ENCODE assay signal across 13 cellular contexts in the genomic region with DNA sequence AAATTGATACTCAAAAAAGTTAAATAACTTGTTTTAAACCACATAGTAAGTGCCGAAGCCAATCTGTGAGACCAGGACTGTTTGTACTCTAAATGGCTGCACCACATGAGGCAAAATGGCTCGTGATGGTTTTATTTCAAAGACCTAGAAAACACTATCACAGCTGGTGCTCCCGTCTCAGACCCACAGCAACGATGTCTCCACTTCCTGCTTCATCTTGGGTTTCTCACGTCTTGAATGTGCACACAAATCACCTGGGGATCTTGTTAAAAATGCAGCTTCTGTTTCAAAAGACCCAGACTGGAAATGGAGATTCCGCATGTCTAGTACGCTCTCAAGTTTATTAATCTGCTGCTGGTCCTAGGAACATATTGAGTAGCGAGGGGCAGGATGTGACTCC. TPM values are rescaled to one million over a fixed set of nuclear protein-coding genes. Genes with fewer than 3 reads are reported as not detected.
DNase-seq lines count a peak whose midpoint lies in the region; ATAC-seq and TF ChIP-seq lines count a peak whose summit lies in the region.
"Had no signal": no experiment of that assay in that cellular context is flagged by ENCODE, and none has a peak within 500 bp of the region (broad histone marks: within the 10 kb centered on the region; RNA-seq: fewer than 3 reads in every experiment).

No MANE protein-coding gene starts in this region.

- 0 out of 2 replicates have a peak overlapping the region, but pooled peaks have one; percentile 12 for H2AFZ ChIP-seq in PC-3 (ENCODE audit: low read length)

- H3F3A ChIP-seq in PC-3 (ENCODE audit: low read length, unreplicated experiment): no peaks in the 10 kb centered on the region

- peak overlapping the region; percentile 98 to 100 (median 99) for H3K27ac Mint-ChIP-seq in CD4-positive, alpha-beta memory T cell
- peak overlapping the region; percentile 98 for H3K27ac Mint-ChIP-seq in activated T-helper 1 cell treated with anti-CD3 and anti-CD28 coated beads, Interleukin-12 subunit alpha, Interleukin-12 subunit beta, Interleukin-2, Interleukin-4 antibody, amounts not matched to agents 30 ng/mL and 10 ng/mL and 1 ng/mL, durations not matched to agents 14 hours and 24 hours and 36 hours

- CTCF ChIA-PET in CD4-positive, alpha-beta memory T cell (lab: Charles Lee; ENCODE audit: partially characterized antibody): interaction anchor here (1.5 to 3.9 kb wide), 3 partner anchors 10 to 107 kb away, joined by 3 to 44 read pairs (median 18); no protein-coding TSS in a partner anchor
- CTCF ChIA-PET in PC-3 (lab: Charles Lee): no interaction called here

- H3K9ac ChIP-seq in PC-3 (ENCODE audit: low read length): no peak overlapping the region

- no peaks in the 10 kb centered on the region for H3K9me3 ChIP-seq in CD4-positive, alpha-beta memory T cell (ENCODE audit: control insufficient read depth in 1 of 2, low read length in 2 of 2)
- no peaks in the 10 kb centered on the region for H3K9me3 ChIP-seq in PC-3 (ENCODE audit: low read length)
- no peaks in the 10 kb centered on the region for H3K9me3 ChIP-seq in mononuclear cell (ENCODE audit: low read depth, low read length)
- H3K9me3 ChIP-seq: neutrophil had no signal

- no peaks in the 10 kb centered on the region for H3K79me2 ChIP-seq in PC-3 (ENCODE audit: low read length)

- TF ChIP-seq CTCF in PC-3 (conservative IDR thresholded peaks at IDR 0.05; ENCODE audit: low read depth, low read length) (no peak), GM10266 (IDR thresholded peaks at IDR 0.05; ENCODE audit: control insufficient read depth, insufficient read depth, low read depth, missing control alignments) (no peak)

- BruUV-seq in PC-3 (replicated peaks; lab: Mats Ljungman, UMichigan): no TSS peak

- peaks cover 76% of the 10 kb centered on the region for H3K4me1 ChIP-seq in CD4-positive, alpha-beta memory T cell (ENCODE audit: insufficient read depth, low read length)
- H3K4me1 ChIP-seq in PC-3 (ENCODE audit: insufficient read depth, low read length): no peaks in the 10 kb centered on the region
- H3K4me1 ChIP-seq in mononuclear cell (ENCODE audit: insufficient read depth, low read length): peaks cover 38% of the 10 kb centered on the region

- POLR2A ChIA-PET in CD4-positive, alpha-beta memory T cell (lab: Charles Lee; ENCODE audit: partially characterized antibody): interaction anchor here (0.6 to 5.8 kb wide), 15 partner anchors 10 to 137 kb away, joined by 3 to 45 read pairs (median 5); a partner anchor contains a TSS
- POLR2A ChIA-PET in PC-3 (lab: Charles Lee; ENCODE audit: unreplicated experiment): interaction anchor here (0.7 kb wide), 1 partner anchor 10 kb away, joined by 6 read pairs; no protein-coding TSS in a partner anchor

- no peaks in the 10 kb centered on the region for H3K9me2 ChIP-seq in PC-3 (replicated peaks; ENCODE audit: low read length)

- H3K27me3 Mint-ChIP-seq in CD4-positive, alpha-beta memory T cell: no peaks in the 10 kb centered on the region
- H3K27me3 Mint-ChIP-seq in activated T-helper 1 cell treated with anti-CD3 and anti-CD28 coated beads, Interleukin-12 subunit alpha, Interleukin-12 subunit beta, Interleukin-2, Interleukin-4 antibody, amounts not matched to agents 30 ng/mL and 10 ng/mL and 1 ng/mL, durations not matched to agents 14 hours and 24 hours and 36 hours (ENCODE audit: insufficient read depth): no peaks in the 10 kb centered on the region

- H3K4me3 Mint-ChIP-seq in CD4-positive, alpha-beta memory T cell: peak overlapping the region; percentile 99 to 100 (median 100)
- peak overlapping the region; percentile 99 for H3K4me3 Mint-ChIP-seq in activated T-helper 1 cell treated with anti-CD3 and anti-CD28 coated beads, Interleukin-12 subunit alpha, Interleukin-12 subunit beta, Interleukin-2, Interleukin-4 antibody, amounts not matched to agents 30 ng/mL and 10 ng/mL and 1 ng/mL, durations not matched to agents 14 hours and 24 hours and 36 hours

- H3K4me3 ChIP-seq in CD4-positive, alpha-beta memory T cell (ENCODE audit: low read length in 2 of 2): peak overlapping the region; percentile 96 to 97
- H3K4me3 ChIP-seq in PC-3 (ENCODE audit: low read length) (no peak overlapping the region), mononuclear cell (ENCODE audit: low read length) (peak overlapping the region; percentile 46)

- H3K4me1 Mint-ChIP-seq in CD4-positive, alpha-beta memory T cell: peaks cover 52 to 96% (median 73%) of the 10 kb centered on the region in 4 donors
- peaks cover 64% of the 10 kb centered on the region for H3K4me1 Mint-ChIP-seq in activated T-helper 1 cell treated with anti-CD3 and anti-CD28 coated beads, Interleukin-12 subunit alpha, Interleukin-12 subunit beta, Interleukin-2, Interleukin-4 antibody, amounts not matched to agents 30 ng/mL and 10 ng/mL and 1 ng/mL, durations not matched to agents 14 hours and 24 hours and 36 hours (ENCODE audit: low read depth)

- no peak overlapping the region for H3K4me2 ChIP-seq in PC-3 (ENCODE audit: low read length)

- H3K27me3 ChIP-seq in CD4-positive, alpha-beta memory T cell (ENCODE audit: insufficient read depth, low read length): no peaks in the 10 kb centered on the region
- peaks cover 25% of the 10 kb centered on the region for H3K27me3 ChIP-seq in PC-3 (ENCODE audit: low read length)
- H3K27me3 ChIP-seq in mononuclear cell (ENCODE audit: insufficient read depth, low read length): no peaks in the 10 kb centered on the region
- H3K27me3 ChIP-seq: neutrophil had no signal

- peak; percentile 68 to 78 (median 70) for DNase-seq in CD4-positive, alpha-beta memory T cell
- DNase-seq in PC-3: no peak
- peak; percentile 38 for DNase-seq in activated T-helper 1 cell treated with anti-CD3 and anti-CD28 coated beads, Interleukin-12 subunit alpha, Interleukin-12 subunit beta, Interleukin-2, Interleukin-4 antibody, amounts not matched to agents 30 ng/mL and 10 ng/mL and 1 ng/mL, durations not matched to agents 14 hours and 24 hours and 36 hours (ENCODE audit: low spot score)
- DNase-seq in GM10266 (ENCODE audit: extremely low spot score): no peak
- DNase-seq in SIG-M5 treated with dmso at 0.1 percent for 504 hours (lab: John Stamatoyannopoulos, UW; ENCODE audit: unreplicated experiment): no peak
- no peak for DNase-seq in NCI-H187 treated with DMSO at 0.1 percent for 48 hours (lab: John Stamatoyannopoulos, UW)
- DNase-seq: stimulated activated CD8-positive, alpha-beta memory T cell treated with anti-CD3 and anti-CD28 coated beads, Interleukin-4, amount 100 ng/mL, for 48 hours had no signal

- intact Hi-C loops in CD4-positive, alpha-beta memory T cell (cut with micrococcal nuclease): loop anchor here (1.0 to 5.0 kb wide), 4 partner anchors 9 to 132 kb away; a partner anchor contains a TSS
- intact Hi-C loops in PC-3 (cut with micrococcal nuclease): no loop called here
- intact Hi-C loops in activated T-helper 1 cell treated with anti-CD3 and anti-CD28 coated beads, Interleukin-12 subunit alpha, Interleukin-12 subunit beta, Interleukin-2, Interleukin-4 antibody, amounts not matched to agents 30 ng/mL and 10 ng/mL and 1 ng/mL, durations not matched to agents 14 hours and 24 hours and 36 hours (cut with micrococcal nuclease): loop anchor here (1.0 to 5.0 kb wide), 10 partner anchors 9 to 488 kb away; a partner anchor contains a TSS

- H3K9me3 Mint-ChIP-seq in CD4-positive, alpha-beta memory T cell: peaks cover 0 to 3% (median 0%) of the 10 kb centered on the region in 8 donors
- no peaks in the 10 kb centered on the region for H3K9me3 Mint-ChIP-seq in activated T-helper 1 cell treated with anti-CD3 and anti-CD28 coated beads, Interleukin-12 subunit alpha, Interleukin-12 subunit beta, Interleukin-2, Interleukin-4 antibody, amounts not matched to agents 30 ng/mL and 10 ng/mL and 1 ng/mL, durations not matched to agents 14 hours and 24 hours and 36 hours

- H3K36me3 Mint-ChIP-seq in CD4-positive, alpha-beta memory T cell: peaks cover 49 to 57% of the 10 kb centered on the region in 2 donors
- H3K36me3 Mint-ChIP-seq in activated T-helper 1 cell treated with anti-CD3 and anti-CD28 coated beads, Interleukin-12 subunit alpha, Interleukin-12 subunit beta, Interleukin-2, Interleukin-4 antibody, amounts not matched to agents 30 ng/mL and 10 ng/mL and 1 ng/mL, durations not matched to agents 14 hours and 24 hours and 36 hours (ENCODE audit: low read depth): peaks cover 51% of the 10 kb centered on the region

- no peaks in the 10 kb centered on the region for H4K20me1 ChIP-seq in PC-3 (ENCODE audit: low read length)

- peak overlapping the region; percentile 91 for H3K27ac ChIP-seq in CD4-positive, alpha-beta memory T cell (ENCODE audit: low read depth, low read length)
- no peak overlapping the region for H3K27ac ChIP-seq in PC-3 (ENCODE audit: low read length)
- H3K27ac ChIP-seq: neutrophil had no signal

- peaks cover 9% of the 10 kb centered on the region for H3K36me3 ChIP-seq in CD4-positive, alpha-beta memory T cell (ENCODE audit: insufficient read depth, low read length)
- H3K36me3 ChIP-seq in PC-3 (ENCODE audit: low read depth, low read length): no peaks in the 10 kb centered on the region
- H3K36me3 ChIP-seq: neutrophil had no signal

- ATAC-seq in PC-3 (no peak), HG03354 (IDR thresholded peaks at IDR 0.05; ENCODE audit: poor library complexity, severe bottlenecking, unreplicated experiment) (no peak)
- ATAC-seq: left lobe of liver had no signal

RNA-seq across cellular contexts. Expression of a gene that starts 1.2 kb away (rescaled TPM):
- 100 to 1,000 TPM; 581 to 618 TPM for total RNA-seq in CD4-positive, alpha-beta memory T cell
- 100 to 1,000 TPM; 627 to 999 TPM for polyA plus RNA-seq in CD4-positive, alpha-beta memory T cell
- total RNA-seq in PC-3 (2014; rRNA removed) (not detected in 2 replicates), mononuclear cell (136 TPM)
- 630 and 646 TPM in 2 replicates for total RNA-seq in activated T-helper 1 cell treated with anti-CD3 and anti-CD28 coated beads, Interleukin-12 subunit alpha, Interleukin-12 subunit beta, Interleukin-2, Interleukin-4 antibody, amounts not matched to agents 30 ng/mL and 10 ng/mL and 1 ng/mL, durations not matched to agents 14 hours and 24 hours and 36 hours
- total RNA-seq: bronchial epithelial cell, M059J had no signal

RNA-seq across cellular contexts. Expression of a gene that starts 36.8 kb away (rescaled TPM):
- total RNA-seq in CD4-positive, alpha-beta memory T cell: 100 to 1,000 TPM; 338 to 343 TPM
- 1,000 to 10,000 TPM in 1 of 2 donors, 100 to 1,000 TPM in 1; 993 to 1,046 TPM for polyA plus RNA-seq in CD4-positive, alpha-beta memory T cell
- total RNA-seq in PC-3 (2014; rRNA removed): not detected in 2 replicates
- total RNA-seq in activated T-helper 1 cell treated with anti-CD3 and anti-CD28 coated beads, Interleukin-12 subunit alpha, Interleukin-12 subunit beta, Interleukin-2, Interleukin-4 antibody, amounts not matched to agents 30 ng/mL and 10 ng/mL and 1 ng/mL, durations not matched to agents 14 hours and 24 hours and 36 hours: 486 and 491 TPM in 2 replicates
- total RNA-seq in mononuclear cell: 122 TPM
- total RNA-seq: bronchial epithelial cell, M059J had no signal

RNA-seq across cellular contexts. Expression of a gene that starts 38.4 kb away (rescaled TPM):
- 100 to 1,000 TPM; 191 to 205 TPM for total RNA-seq in CD4-positive, alpha-beta memory T cell
- polyA plus RNA-seq in CD4-positive, alpha-beta memory T cell: 100 to 1,000 TPM; 131 to 417 TPM
- total RNA-seq in PC-3 (2014; rRNA removed): not detected in 2 replicates
- total RNA-seq in activated T-helper 1 cell treated with anti-CD3 and anti-CD28 coated beads, Interleukin-12 subunit alpha, Interleukin-12 subunit beta, Interleukin-2, Interleukin-4 antibody, amounts not matched to agents 30 ng/mL and 10 ng/mL and 1 ng/mL, durations not matched to agents 14 hours and 24 hours and 36 hours: 134 and 145 TPM in 2 replicates
- 49.7 TPM for total RNA-seq in mononuclear cell
- total RNA-seq: bronchial epithelial cell, M059J had no signal

RNA-seq across cellular contexts. Expression of a gene that starts 41.6 kb away (rescaled TPM):
- 1 to 10 TPM; 2.9 to 3.7 TPM for total RNA-seq in CD4-positive, alpha-beta memory T cell
- 1 to 10 TPM in 1 of 2 donors, under 1 TPM in 1; 0.64 to 4.2 TPM for polyA plus RNA-seq in CD4-positive, alpha-beta memory T cell
- 40.6 and 51.5 TPM in 2 replicates for total RNA-seq in PC-3 (2014; rRNA removed)
- total RNA-seq in activated T-helper 1 cell treated with anti-CD3 and anti-CD28 coated beads, Interleukin-12 subunit alpha, Interleukin-12 subunit beta, Interleukin-2, Interleukin-4 antibody, amounts not matched to agents 30 ng/mL and 10 ng/mL and 1 ng/mL, durations not matched to agents 14 hours and 24 hours and 36 hours: 13.2 and 15.9 TPM in 2 replicates
- 1.5 TPM for total RNA-seq in mononuclear cell

RNA-seq across cellular contexts. Expression of a gene that starts 53.6 kb away (rescaled TPM):
- total RNA-seq in CD4-positive, alpha-beta memory T cell: 10 to 100 TPM; 29.9 to 32.0 TPM
- polyA plus RNA-seq in CD4-positive, alpha-beta memory T cell: 10 to 100 TPM; 12.3 to 12.6 TPM
- 7.0 and 8.4 TPM in 2 replicates for total RNA-seq in PC-3 (2014; rRNA removed)
- 63.5 and 69.3 TPM in 2 replicates for total RNA-seq in activated T-helper 1 cell treated with anti-CD3 and anti-CD28 coated beads, Interleukin-12 subunit alpha, Interleukin-12 subunit beta, Interleukin-2, Interleukin-4 antibody, amounts not matched to agents 30 ng/mL and 10 ng/mL and 1 ng/mL, durations not matched to agents 14 hours and 24 hours and 36 hours
- total RNA-seq in mononuclear cell: 16.7 TPM

Comparison
In these comparisons a context has a peak if more than half of its experiments do, and no peak if none do; other contexts are left out.
1. DNase-seq: peak in CD4-positive, alpha-beta memory T cell (5 of 5) and activated T-helper 1 cell treated with anti-CD3 and anti-CD28 coated beads, Interleukin-12 subunit alpha, Interleukin-12 subunit beta, Interleukin-2, Interleukin-4 antibody, amounts not matched to agents 30 ng/mL and 10 ng/mL and 1 ng/mL, durations not matched to agents 14 hours and 24 hours and 36 hours (single experiment); none in PC-3 (single experiment), GM10266 (single experiment), SIG-M5 treated with dmso at 0.1 percent for 504 hours (single experiment) and NCI-H187 treated with DMSO at 0.1 percent for 48 hours (single experiment).
2. RNA of a gene that starts 1.2 kb away (total RNA-seq): 630 to 646 TPM in activated T-helper 1 cell treated with anti-CD3 and anti-CD28 coated beads, Interleukin-12 subunit alpha, Interleukin-12 subunit beta, Interleukin-2, Interleukin-4 antibody, amounts not matched to agents 30 ng/mL and 10 ng/mL and 1 ng/mL, durations not matched to agents 14 hours and 24 hours and 36 hours, 581 to 618 TPM in CD4-positive, alpha-beta memory T cell and 136 TPM in mononuclear cell (single experiment); not detected in PC-3; every median in the first group is over 100 times any median in the second.
3. RNA of a gene that starts 36.8 kb away (total RNA-seq): 486 to 491 TPM in activated T-helper 1 cell treated with anti-CD3 and anti-CD28 coated beads, Interleukin-12 subunit alpha, Interleukin-12 subunit beta, Interleukin-2, Interleukin-4 antibody, amounts not matched to agents 30 ng/mL and 10 ng/mL and 1 ng/mL, durations not matched to agents 14 hours and 24 hours and 36 hours, 338 to 343 TPM in CD4-positive, alpha-beta memory T cell and 122 TPM in mononuclear cell (single experiment); not detected in PC-3; every median in the first group is over 100 times any median in the second.
4. RNA of a gene that starts 38.4 kb away (total RNA-seq): 191 to 205 TPM in CD4-positive, alpha-beta memory T cell, 134 to 145 TPM in activated T-helper 1 cell treated with anti-CD3 and anti-CD28 coated beads, Interleukin-12 subunit alpha, Interleukin-12 subunit beta, Interleukin-2, Interleukin-4 antibody, amounts not matched to agents 30 ng/mL and 10 ng/mL and 1 ng/mL, durations not matched to agents 14 hours and 24 hours and 36 hours and 49.7 TPM in mononuclear cell (single experiment); not detected in PC-3; every median in the first group is over 10 times any median in the second.